In the genomic region with DNA sequence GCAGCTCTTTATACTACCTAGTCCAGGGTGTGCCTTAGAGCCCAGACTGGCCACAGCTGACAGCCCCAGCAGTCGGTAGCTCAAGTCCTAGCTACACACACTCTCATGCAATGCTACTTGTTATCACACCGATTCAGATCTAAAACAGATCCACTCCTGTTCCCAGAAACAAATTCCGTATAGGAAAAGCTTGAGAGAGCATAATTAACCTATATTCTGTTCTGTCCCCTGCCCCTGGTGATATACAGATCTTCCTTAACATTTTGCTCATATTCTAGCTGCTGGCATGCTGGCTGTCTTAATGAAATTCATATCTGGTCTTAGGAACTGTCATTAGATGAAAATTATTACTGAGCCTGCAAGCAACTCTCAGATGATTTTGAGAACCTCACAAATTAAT, we compare ENCODE assay signal across 24 cellular contexts.
DNase-seq lines count a peak whose midpoint lies in the region; ATAC-seq, FAIRE-seq and TF ChIP-seq lines count a peak whose summit lies in the region.
"Had no signal": no experiment of that assay in that cellular context is flagged by ENCODE, and none has a peak within 500 bp of the region (broad histone marks: within the 10 kb centered on the region; RNA-seq: fewer than 3 reads in every experiment).

No MANE protein-coding gene starts in this region.

- no peak for FAIRE-seq in D721Med (lab: Jason Lieb, UNC)
- FAIRE-seq: A549, G401.6 had no signal

- no peak overlapping the region for H3K9ac ChIP-seq in neural progenitor cell
- H3K9ac ChIP-seq: BLaER1 treated with 17β-estradiol and CSF1 and Interleukin-3, amounts not matched to agents 10 nM and 100 nM had no signal

- no peak for DNase-seq in GM23338 (ENCODE audit: low spot score)
- no peak for DNase-seq in SJSA1 (ENCODE audit: low read depth in 1 of 2, low spot score in 2 of 2)
- no peak for DNase-seq in neural progenitor cell (ENCODE audit: low spot score)
- no peak for DNase-seq in activated CD8-positive, alpha-beta memory T cell treated with anti-CD3 and anti-CD28 coated beads, Interleukin-2, amount 10 ng/mL, durations not matched to agents 7 days and 5 days
- DNase-seq in NCI-H446 (lab: John Stamatoyannopoulos, UW) = no peak
- DNase-seq in D721Med (ENCODE audit: insufficient read length, low spot score) = no peak
- DNase-seq: AML-193; CD4-positive, alpha-beta T cell; H9; KBM-7; MG63; NCI-H1105 treated with DMSO at 0.1 percent for 48 hours; NCI-H146; NCI-H1930; NCI-H2107; NCI-H526 treated with DMSO at 0.1 percent for 48 hours; SIG-M5; T-helper 1 cell had no signal

- H3K9me3 Mint-ChIP-seq in GM23338 = no peaks in the 10 kb centered on the region
- H3K9me3 Mint-ChIP-seq in neural progenitor cell = no peaks in the 10 kb centered on the region
- no peaks in the 10 kb centered on the region for H3K9me3 Mint-ChIP-seq in activated CD8-positive, alpha-beta memory T cell treated with anti-CD3 and anti-CD28 coated beads, Interleukin-2, amount 10 ng/mL, durations not matched to agents 7 days and 5 days (ENCODE audit: low read depth)
- H3K9me3 Mint-ChIP-seq: CD4-positive, alpha-beta T cell; H9 had no signal

- no peak overlapping the region for H3K4me3 ChIP-seq in GM23338
- no peak overlapping the region for H3K4me3 ChIP-seq in SJSA1
- no peak overlapping the region for H3K4me3 ChIP-seq in neural progenitor cell
- H3K4me3 ChIP-seq: A549; BLaER1 treated with 17β-estradiol and CSF1 and Interleukin-3, amounts not matched to agents 10 nM and 100 nM; MG63 had no signal

- no peaks in the 10 kb centered on the region for H3K9me2 ChIP-seq in GM23338 (ENCODE audit: insufficient read depth)

- H3K27ac ChIP-seq in GM23338 (ENCODE audit: low read depth) = no peak overlapping the region
- peak overlapping the region; percentile 11 for H3K27ac ChIP-seq in SJSA1
- no peak overlapping the region for H3K27ac ChIP-seq in neural progenitor cell
- H3K27ac ChIP-seq: A549; BLaER1 treated with 17β-estradiol and CSF1 and Interleukin-3, amounts not matched to agents 10 nM and 100 nM had no signal

- H4K20me1 ChIP-seq in GM23338 (replicated peaks; ENCODE audit: insufficient read depth) (no peaks in the 10 kb centered on the region), neural progenitor cell (ENCODE audit: low read depth) (no peaks in the 10 kb centered on the region)
- H4K20me1 ChIP-seq: BLaER1 treated with 17β-estradiol and CSF1 and Interleukin-3, amounts not matched to agents 10 nM and 100 nM had no signal

- H2AFZ ChIP-seq in GM23338 (peak overlapping the region; percentile 1; the same call in 1 of the 2 replicates), neural progenitor cell (replicated peaks) (no peak overlapping the region)

- H3K4me2 ChIP-seq in GM23338 (peak overlapping the region; percentile 42), neural progenitor cell (peak overlapping the region; percentile 62)
- H3K4me2 ChIP-seq: A549; BLaER1 treated with 17β-estradiol and CSF1 and Interleukin-3, amounts not matched to agents 10 nM and 100 nM had no signal

- H3F3A ChIP-seq in GM23338 (replicated peaks; ENCODE audit: low read depth) (no peaks in the 10 kb centered on the region), neural progenitor cell (ENCODE audit: low read depth) (peaks cover 14% of the 10 kb centered on the region)

- H3K4me3 Mint-ChIP-seq in GM23338 (no peak overlapping the region), neural progenitor cell (no peak overlapping the region)
- H3K4me3 Mint-ChIP-seq in activated CD8-positive, alpha-beta memory T cell treated with anti-CD3 and anti-CD28 coated beads, Interleukin-2, amount 10 ng/mL, durations not matched to agents 7 days and 5 days = no peak overlapping the region
- H3K4me3 Mint-ChIP-seq: CD4-positive, alpha-beta T cell; H9 had no signal

- H3K9me3 ChIP-seq in SJSA1 (replicated peaks) = no peaks in the 10 kb centered on the region; the same call in 1 of the 2 replicates
- H3K9me3 ChIP-seq in neural progenitor cell (ENCODE audit: low read depth) = no peaks in the 10 kb centered on the region
- H3K9me3 ChIP-seq: A549; BLaER1 treated with 17β-estradiol and CSF1 and Interleukin-3, amounts not matched to agents 10 nM and 100 nM; MG63 had no signal

- H3K27me3 Mint-ChIP-seq in GM23338 (ENCODE audit: insufficient read depth, low read depth, poor library complexity) (peaks cover 7% of the 10 kb centered on the region), neural progenitor cell (ENCODE audit: insufficient read depth, low read depth) (peaks cover 6% of the 10 kb centered on the region)
- H3K27me3 Mint-ChIP-seq in activated CD8-positive, alpha-beta memory T cell treated with anti-CD3 and anti-CD28 coated beads, Interleukin-2, amount 10 ng/mL, durations not matched to agents 7 days and 5 days = no peaks in the 10 kb centered on the region
- H3K27me3 Mint-ChIP-seq: CD4-positive, alpha-beta T cell had no signal

- H3K27me3 ChIP-seq in GM23338 (ENCODE audit: insufficient read depth) = no peaks in the 10 kb centered on the region
- no peaks in the 10 kb centered on the region for H3K27me3 ChIP-seq in SJSA1 (replicated peaks)
- H3K27me3 ChIP-seq in neural progenitor cell = no peaks in the 10 kb centered on the region
- H3K27me3 ChIP-seq: BLaER1 treated with 17β-estradiol and CSF1 and Interleukin-3, amounts not matched to agents 10 nM and 100 nM; MG63 had no signal

- H3K27ac Mint-ChIP-seq in GM23338 (no peak overlapping the region), neural progenitor cell (no peak overlapping the region)
- H3K27ac Mint-ChIP-seq in activated CD8-positive, alpha-beta memory T cell treated with anti-CD3 and anti-CD28 coated beads, Interleukin-2, amount 10 ng/mL, durations not matched to agents 7 days and 5 days = no peak overlapping the region
- H3K27ac Mint-ChIP-seq: CD4-positive, alpha-beta T cell had no signal

- TF ChIP-seq CTCF in GM23338 (conservative IDR thresholded peaks at IDR 0.05; ENCODE audit: low read depth in 2 of 2) (no peak), neural progenitor cell (IDR thresholded peaks at IDR 0.05) (no peak), D721Med (IDR thresholded peaks at IDR 0.05; ENCODE audit: insufficient read depth, missing control alignments) (no peak)

- CTCF ChIA-PET in activated CD8-positive, alpha-beta memory T cell treated with anti-CD3 and anti-CD28 coated beads, Interleukin-2, amount 10 ng/mL, durations not matched to agents 7 days and 5 days (lab: Charles Lee) = no interaction called here

- H3K4me1 ChIP-seq in GM23338 (ENCODE audit: insufficient read depth) (peaks cover 31% of the 10 kb centered on the region), SJSA1 (replicated peaks) (peaks cover 74% of the 10 kb centered on the region), neural progenitor cell (peaks cover 39% of the 10 kb centered on the region)

- H3K79me2 ChIP-seq in GM23338 (replicated peaks; ENCODE audit: insufficient read depth) (no peaks in the 10 kb centered on the region), neural progenitor cell (ENCODE audit: low read depth) (no peaks in the 10 kb centered on the region)

- H3K4me1 Mint-ChIP-seq in GM23338 (peaks cover 30% of the 10 kb centered on the region), neural progenitor cell (peaks cover 27% of the 10 kb centered on the region)
- no peaks in the 10 kb centered on the region for H3K4me1 Mint-ChIP-seq in activated CD8-positive, alpha-beta memory T cell treated with anti-CD3 and anti-CD28 coated beads, Interleukin-2, amount 10 ng/mL, durations not matched to agents 7 days and 5 days

- H3K36me3 Mint-ChIP-seq in GM23338 (ENCODE audit: low read depth) = no peaks in the 10 kb centered on the region
- H3K36me3 Mint-ChIP-seq in neural progenitor cell = no peaks in the 10 kb centered on the region
- no peaks in the 10 kb centered on the region for H3K36me3 Mint-ChIP-seq in activated CD8-positive, alpha-beta memory T cell treated with anti-CD3 and anti-CD28 coated beads, Interleukin-2, amount 10 ng/mL, durations not matched to agents 7 days and 5 days

- ATAC-seq in GM23338 = peak; percentile 44
- peak; percentile 24 for ATAC-seq in esophagus mucosa
- ATAC-seq in activated CD8-positive, alpha-beta memory T cell treated with anti-CD3 and anti-CD28 coated beads, Interleukin-2, amount 10 ng/mL, durations not matched to agents 7 days and 5 days = no peak
- ATAC-seq in GM21619 (IDR thresholded peaks at IDR 0.05; ENCODE audit: unreplicated experiment) = no peak
- ATAC-seq: A549, Panc1 had no signal

- H3K36me3 ChIP-seq in GM23338 (ENCODE audit: insufficient read depth) (no peaks in the 10 kb centered on the region), SJSA1 (no peaks in the 10 kb centered on the region), neural progenitor cell (no peaks in the 10 kb centered on the region)
- H3K36me3 ChIP-seq: BLaER1 treated with 17β-estradiol and CSF1 and Interleukin-3, amounts not matched to agents 10 nM and 100 nM; MG63 had no signal

TF ChIP-seq in GM23338, 12 proteins besides CTCF, POLR2A, EP300 and RAD21 (continues in another document):
- TF ChIP-seq, protein P1, sequence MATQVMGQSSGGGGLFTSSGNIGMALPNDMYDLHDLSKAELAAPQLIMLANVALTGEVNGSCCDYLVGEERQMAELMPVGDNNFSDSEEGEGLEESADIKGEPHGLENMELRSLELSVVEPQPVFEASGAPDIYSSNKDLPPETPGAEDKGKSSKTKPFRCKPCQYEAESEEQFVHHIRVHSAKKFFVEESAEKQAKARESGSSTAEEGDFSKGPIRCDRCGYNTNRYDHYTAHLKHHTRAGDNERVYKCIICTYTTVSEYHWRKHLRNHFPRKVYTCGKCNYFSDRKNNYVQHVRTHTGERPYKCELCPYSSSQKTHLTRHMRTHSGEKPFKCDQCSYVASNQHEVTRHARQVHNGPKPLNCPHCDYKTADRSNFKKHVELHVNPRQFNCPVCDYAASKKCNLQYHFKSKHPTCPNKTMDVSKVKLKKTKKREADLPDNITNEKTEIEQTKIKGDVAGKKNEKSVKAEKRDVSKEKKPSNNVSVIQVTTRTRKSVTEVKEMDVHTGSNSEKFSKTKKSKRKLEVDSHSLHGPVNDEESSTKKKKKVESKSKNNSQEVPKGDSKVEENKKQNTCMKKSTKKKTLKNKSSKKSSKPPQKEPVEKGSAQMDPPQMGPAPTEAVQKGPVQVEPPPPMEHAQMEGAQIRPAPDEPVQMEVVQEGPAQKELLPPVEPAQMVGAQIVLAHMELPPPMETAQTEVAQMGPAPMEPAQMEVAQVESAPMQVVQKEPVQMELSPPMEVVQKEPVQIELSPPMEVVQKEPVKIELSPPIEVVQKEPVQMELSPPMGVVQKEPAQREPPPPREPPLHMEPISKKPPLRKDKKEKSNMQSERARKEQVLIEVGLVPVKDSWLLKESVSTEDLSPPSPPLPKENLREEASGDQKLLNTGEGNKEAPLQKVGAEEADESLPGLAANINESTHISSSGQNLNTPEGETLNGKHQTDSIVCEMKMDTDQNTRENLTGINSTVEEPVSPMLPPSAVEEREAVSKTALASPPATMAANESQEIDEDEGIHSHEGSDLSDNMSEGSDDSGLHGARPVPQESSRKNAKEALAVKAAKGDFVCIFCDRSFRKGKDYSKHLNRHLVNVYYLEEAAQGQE (IDR thresholded peaks at IDR 0.05; ENCODE audit: unreplicated experiment) = no peak
- TF ChIP-seq ZNF331 (CRISPR knock-in tag; IDR thresholded peaks at IDR 0.05; ENCODE audit: low read depth) = no peak
- no peak for TF ChIP-seq EZH2 (IDR thresholded peaks at IDR 0.05; ENCODE audit: low read depth, unreplicated experiment)
- TF ChIP-seq JUNB (IDR thresholded peaks at IDR 0.05; ENCODE audit: unreplicated experiment) = no peak
- TF ChIP-seq POLR2AphosphoS5 (IDR thresholded peaks at IDR 0.05; ENCODE audit: low read depth) = no peak
- no peak for TF ChIP-seq ZNF114 (CRISPR knock-in tag; IDR thresholded peaks at IDR 0.05)

Comparison
In these comparisons a context has a peak if more than half of its experiments do, and no peak if none do; other contexts are left out.
1. ATAC-seq: peak in GM23338 (single experiment) and esophagus mucosa (single experiment); none in activated CD8-positive, alpha-beta memory T cell treated with anti-CD3 and anti-CD28 coated beads, Interleukin-2, amount 10 ng/mL, durations not matched to agents 7 days and 5 days (single experiment) and GM21619 (single experiment).